In the genomic region with DNA sequence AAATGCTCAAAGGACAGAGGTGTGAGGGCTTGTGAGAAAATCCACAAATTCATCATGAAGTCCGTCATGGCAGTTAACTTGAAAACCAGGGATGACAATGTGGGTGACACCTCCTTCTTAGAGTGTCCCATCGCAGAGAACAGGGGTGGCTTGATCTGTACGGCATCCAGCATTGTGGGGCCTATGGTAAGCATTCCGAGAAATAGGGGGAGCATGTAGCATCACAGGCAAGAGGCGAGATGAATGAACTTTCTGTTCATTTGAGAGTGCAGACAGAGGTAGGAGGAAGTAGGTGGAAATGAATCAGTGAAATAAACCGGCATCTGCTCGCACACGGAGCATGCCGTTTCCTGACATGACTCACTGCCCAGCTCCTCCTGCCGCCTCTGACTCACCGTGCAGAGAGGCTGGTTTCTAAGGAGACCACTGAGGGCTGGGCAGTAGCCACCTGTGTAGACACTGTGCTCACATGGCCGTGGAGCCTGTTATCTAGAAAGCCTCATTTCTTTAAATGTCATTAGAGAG, we compare ENCODE assay signal across 8 cellular contexts.
DNase-seq lines count a peak whose midpoint lies in the region; ATAC-seq and TF ChIP-seq lines count a peak whose summit lies in the region.

No MANE protein-coding gene starts in this region.

- H3K4me1 Mint-ChIP-seq in activated CD8-positive, alpha-beta memory T cell treated with anti-CD3 and anti-CD28 coated beads, Interleukin-2, amount 10 ng/mL, durations not matched to agents 7 days and 5 days = peaks cover 25% of the 10 kb centered on the region
- H3K4me1 Mint-ChIP-seq in progenitor cell of endocrine pancreas (ENCODE audit: low read depth) = peaks cover 50% of the 10 kb centered on the region

- H3K4me3 Mint-ChIP-seq in activated CD8-positive, alpha-beta memory T cell treated with anti-CD3 and anti-CD28 coated beads, Interleukin-2, amount 10 ng/mL, durations not matched to agents 7 days and 5 days = peak overlapping the region; percentile 34
- H3K4me3 Mint-ChIP-seq in progenitor cell of endocrine pancreas (ENCODE audit: low read depth) = peak overlapping the region; percentile 17

- H3K36me3 ChIP-seq in BLaER1 (no peaks in the 10 kb centered on the region), H7 (replicated peaks; ENCODE audit: control insufficient read depth, insufficient read depth, low read length) (no peaks in the 10 kb centered on the region)

- no peaks in the 10 kb centered on the region for H3K9me3 ChIP-seq in BLaER1

- no peak overlapping the region; the same call in 1 of the 2 replicates for H3K9ac ChIP-seq in BLaER1

- H3K4me3 ChIP-seq in BLaER1 (no peak overlapping the region), foreskin fibroblast (ENCODE audit: low read depth in 1 of 2, low read length in 2 of 2) (peak overlapping the region in 1 of 2 donors; percentile 12), H7 (ENCODE audit: insufficient read depth, low read depth, low read length) (no peak overlapping the region)

- ATAC-seq in GM19023 (IDR thresholded peaks at IDR 0.05; ENCODE audit: unreplicated experiment) = peak; percentile 99
- ATAC-seq in HG03095 (IDR thresholded peaks at IDR 0.05; ENCODE audit: unreplicated experiment) = peak; percentile 99
- peak; percentile 95 for ATAC-seq in activated CD8-positive, alpha-beta memory T cell treated with anti-CD3 and anti-CD28 coated beads, Interleukin-2, amount 10 ng/mL, durations not matched to agents 7 days and 5 days

- no peak overlapping the region for H3K27ac ChIP-seq in BLaER1

- H3K27ac Mint-ChIP-seq in activated CD8-positive, alpha-beta memory T cell treated with anti-CD3 and anti-CD28 coated beads, Interleukin-2, amount 10 ng/mL, durations not matched to agents 7 days and 5 days = peak overlapping the region; percentile 72
- peak overlapping the region; percentile 94 for H3K27ac Mint-ChIP-seq in progenitor cell of endocrine pancreas

- peak overlapping the region; percentile 69 for H3K4me2 ChIP-seq in BLaER1

- H3K27me3 Mint-ChIP-seq in activated CD8-positive, alpha-beta memory T cell treated with anti-CD3 and anti-CD28 coated beads, Interleukin-2, amount 10 ng/mL, durations not matched to agents 7 days and 5 days = peaks cover 22% of the 10 kb centered on the region
- no peaks in the 10 kb centered on the region for H3K27me3 Mint-ChIP-seq in progenitor cell of endocrine pancreas

- DNase-seq in NCI-H345 treated with DMSO at 0.1 percent for 48 hours (lab: John Stamatoyannopoulos, UW; ENCODE audit: unreplicated experiment) (peak; percentile 63), foreskin fibroblast (peak; percentile 93 to 95), progenitor cell of endocrine pancreas (ENCODE audit: low spot score, unreplicated experiment) (peak; percentile 19), H7 (no peak)
- peak; percentile 84 for DNase-seq in activated CD8-positive, alpha-beta memory T cell treated with anti-CD3 and anti-CD28 coated beads, Interleukin-2, amount 10 ng/mL, durations not matched to agents 7 days and 5 days

- H3K27me3 ChIP-seq in BLaER1 (no peaks in the 10 kb centered on the region), H7 (ENCODE audit: control insufficient read depth, insufficient read depth, low read length) (no peaks in the 10 kb centered on the region)

- H4K20me1 ChIP-seq in BLaER1 = no peaks in the 10 kb centered on the region

- TF ChIP-seq CTCF in foreskin fibroblast (IDR thresholded peaks at IDR 0.05; ENCODE audit: low read depth, low read length) (no peak), progenitor cell of endocrine pancreas (IDR thresholded peaks at IDR 0.05; ENCODE audit: unreplicated experiment) (no peak)

- peaks cover 21% of the 10 kb centered on the region for H3K4me1 ChIP-seq in BLaER1

- peaks cover 2% of the 10 kb centered on the region for H3K9me3 Mint-ChIP-seq in activated CD8-positive, alpha-beta memory T cell treated with anti-CD3 and anti-CD28 coated beads, Interleukin-2, amount 10 ng/mL, durations not matched to agents 7 days and 5 days (ENCODE audit: low read depth)
- H3K9me3 Mint-ChIP-seq in progenitor cell of endocrine pancreas (ENCODE audit: low read depth) = peaks cover 3% of the 10 kb centered on the region

- H3K36me3 Mint-ChIP-seq in activated CD8-positive, alpha-beta memory T cell treated with anti-CD3 and anti-CD28 coated beads, Interleukin-2, amount 10 ng/mL, durations not matched to agents 7 days and 5 days = peaks cover 2% of the 10 kb centered on the region
- no peaks in the 10 kb centered on the region for H3K36me3 Mint-ChIP-seq in progenitor cell of endocrine pancreas (ENCODE audit: insufficient read depth)

- CTCF ChIA-PET in activated CD8-positive, alpha-beta memory T cell treated with anti-CD3 and anti-CD28 coated beads, Interleukin-2, amount 10 ng/mL, durations not matched to agents 7 days and 5 days (lab: Charles Lee) = no interaction called here
